1 cellular context compared by ENCODE assay signal in the genomic region with DNA sequence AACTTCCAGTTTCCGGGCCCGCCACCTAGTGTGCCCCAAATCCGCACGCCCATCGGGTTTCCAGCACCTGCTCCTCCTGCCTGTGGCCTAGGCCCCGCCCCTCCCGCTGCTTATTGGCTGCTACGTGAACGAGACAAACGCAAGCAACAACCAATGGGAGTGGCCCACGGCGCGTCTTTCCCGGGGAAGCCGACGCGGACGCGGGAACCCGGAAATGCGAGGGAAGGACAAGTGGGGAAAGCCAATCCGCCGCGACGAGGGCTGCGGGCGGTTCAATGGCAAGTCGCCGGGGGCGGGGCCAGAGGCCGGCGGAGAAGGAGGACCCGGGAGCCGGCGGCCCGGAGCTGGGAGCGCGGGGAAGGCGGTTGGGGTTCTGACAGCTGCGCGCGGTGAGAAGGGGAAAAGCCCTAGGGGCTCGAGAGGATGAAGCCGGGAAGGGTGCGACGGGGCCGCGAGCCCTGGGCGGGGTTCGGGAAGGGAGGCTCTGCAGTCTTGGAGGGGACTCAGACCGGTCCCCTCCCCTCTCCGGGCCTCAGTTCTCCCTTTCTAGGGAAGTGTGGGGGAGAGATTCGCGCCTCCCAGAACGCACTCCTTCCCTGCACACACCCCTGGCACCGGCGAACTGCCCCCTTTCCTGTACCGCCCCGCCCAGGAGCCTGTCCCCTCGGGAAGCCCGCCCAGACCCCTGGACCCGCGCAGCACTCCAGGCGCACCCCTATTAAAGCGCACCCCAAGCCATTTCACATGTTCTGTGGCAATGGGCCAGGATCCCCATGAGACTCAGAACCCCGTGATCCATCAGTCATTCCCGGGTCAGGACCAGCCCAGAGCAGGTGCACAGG.
TF ChIP-seq lines count a peak whose summit lies in the region.

A gene (plus strand): TSS at position 305 of the 842 bp plus-strand sequence. CDS start 1,696 bp downstream, outside the sequence.

TF ChIP-seq in K562, 482 proteins besides CTCF, POLR2A, EP300 and RAD21 (continued from another document and continues in another):
- TF ChIP-seq, protein P1, sequence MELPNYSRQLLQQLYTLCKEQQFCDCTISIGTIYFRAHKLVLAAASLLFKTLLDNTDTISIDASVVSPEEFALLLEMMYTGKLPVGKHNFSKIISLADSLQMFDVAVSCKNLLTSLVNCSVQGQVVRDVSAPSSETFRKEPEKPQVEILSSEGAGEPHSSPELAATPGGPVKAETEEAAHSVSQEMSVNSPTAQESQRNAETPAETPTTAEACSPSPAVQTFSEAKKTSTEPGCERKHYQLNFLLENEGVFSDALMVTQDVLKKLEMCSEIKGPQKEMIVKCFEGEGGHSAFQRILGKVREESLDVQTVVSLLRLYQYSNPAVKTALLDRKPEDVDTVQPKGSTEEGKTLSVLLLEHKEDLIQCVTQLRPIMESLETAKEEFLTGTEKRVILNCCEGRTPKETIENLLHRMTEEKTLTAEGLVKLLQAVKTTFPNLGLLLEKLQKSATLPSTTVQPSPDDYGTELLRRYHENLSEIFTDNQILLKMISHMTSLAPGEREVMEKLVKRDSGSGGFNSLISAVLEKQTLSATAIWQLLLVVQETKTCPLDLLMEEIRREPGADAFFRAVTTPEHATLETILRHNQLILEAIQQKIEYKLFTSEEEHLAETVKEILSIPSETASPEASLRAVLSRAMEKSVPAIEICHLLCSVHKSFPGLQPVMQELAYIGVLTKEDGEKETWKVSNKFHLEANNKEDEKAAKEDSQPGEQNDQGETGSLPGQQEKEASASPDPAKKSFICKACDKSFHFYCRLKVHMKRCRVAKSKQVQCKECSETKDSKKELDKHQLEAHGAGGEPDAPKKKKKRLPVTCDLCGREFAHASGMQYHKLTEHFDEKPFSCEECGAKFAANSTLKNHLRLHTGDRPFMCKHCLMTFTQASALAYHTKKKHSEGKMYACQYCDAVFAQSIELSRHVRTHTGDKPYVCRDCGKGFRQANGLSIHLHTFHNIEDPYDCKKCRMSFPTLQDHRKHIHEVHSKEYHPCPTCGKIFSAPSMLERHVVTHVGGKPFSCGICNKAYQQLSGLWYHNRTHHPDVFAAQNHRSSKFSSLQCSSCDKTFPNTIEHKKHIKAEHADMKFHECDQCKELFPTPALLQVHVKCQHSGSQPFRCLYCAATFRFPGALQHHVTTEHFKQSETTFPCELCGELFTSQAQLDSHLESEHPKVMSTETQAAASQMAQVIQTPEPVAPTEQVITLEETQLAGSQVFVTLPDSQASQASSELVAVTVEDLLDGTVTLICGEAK (IDR thresholded peaks at IDR 0.05) = peak; percentile 87
- TF ChIP-seq, protein P1 (CRISPR knock-in tag; IDR thresholded peaks at IDR 0.05) = no peak
- no peak for TF ChIP-seq TEAD4 (IDR thresholded peaks at IDR 0.05; ENCODE audit: low read length)
- no peak for TF ChIP-seq TEAD4 (CRISPR knock-in tag; IDR thresholded peaks at IDR 0.05; ENCODE audit: borderline replicate concordance)
- TF ChIP-seq, protein P2, sequence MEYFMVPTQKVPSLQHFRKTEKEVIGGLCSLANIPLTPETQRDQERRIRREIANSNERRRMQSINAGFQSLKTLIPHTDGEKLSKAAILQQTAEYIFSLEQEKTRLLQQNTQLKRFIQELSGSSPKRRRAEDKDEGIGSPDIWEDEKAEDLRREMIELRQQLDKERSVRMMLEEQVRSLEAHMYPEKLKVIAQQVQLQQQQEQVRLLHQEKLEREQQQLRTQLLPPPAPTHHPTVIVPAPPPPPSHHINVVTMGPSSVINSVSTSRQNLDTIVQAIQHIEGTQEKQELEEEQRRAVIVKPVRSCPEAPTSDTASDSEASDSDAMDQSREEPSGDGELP (CRISPR knock-in tag; IDR thresholded peaks at IDR 0.05; ENCODE audit: borderline replicate concordance) = peak; percentile 80; the same call in 1 of the 2 replicates
- TF ChIP-seq RB1 (IDR thresholded peaks at IDR 0.05; ENCODE audit: low read depth) = peak; percentile 29
- TF ChIP-seq DMBX1 (CRISPR knock-in tag; IDR thresholded peaks at IDR 0.05; ENCODE audit: borderline replicate concordance) = 0 out of 2 replicates have a peak, but pooled peaks have one; percentile 4
- TF ChIP-seq FOXK2 (conservative IDR thresholded peaks at IDR 0.05 in 1 of 2, IDR thresholded peaks at IDR 0.05 in 1 of 2; ENCODE audit: low read depth in 2 of 2) = peak in 1 of 2 experiments; percentile 74; a peak in 3 of 4 replicates
- TF ChIP-seq SAFB (IDR thresholded peaks at IDR 0.05; ENCODE audit: borderline replicate concordance, low read depth, low read length) = peak; percentile 33; the same call in 1 of the 2 replicates
- no peak for TF ChIP-seq ILF3 (IDR thresholded peaks at IDR 0.05; ENCODE audit: borderline replicate concordance)
- TF ChIP-seq CCNT2 (IDR thresholded peaks at IDR 0.05; ENCODE audit: borderline replicate concordance, extremely low read depth, insufficient read length, low read depth, low read length) = peak; percentile 1
- peak in 1 of 2 experiments; percentile 19; a peak in 1 of 4 replicates for TF ChIP-seq SRF (CRISPR knock-in tag; IDR thresholded peaks at IDR 0.05)
- no peak for TF ChIP-seq SMAD3 (CRISPR knock-in tag; conservative IDR thresholded peaks at IDR 0.05)
- TF ChIP-seq ELF1 (tag; IDR thresholded peaks at IDR 0.05) = peak; percentile 98
- TF ChIP-seq, protein P3, sequence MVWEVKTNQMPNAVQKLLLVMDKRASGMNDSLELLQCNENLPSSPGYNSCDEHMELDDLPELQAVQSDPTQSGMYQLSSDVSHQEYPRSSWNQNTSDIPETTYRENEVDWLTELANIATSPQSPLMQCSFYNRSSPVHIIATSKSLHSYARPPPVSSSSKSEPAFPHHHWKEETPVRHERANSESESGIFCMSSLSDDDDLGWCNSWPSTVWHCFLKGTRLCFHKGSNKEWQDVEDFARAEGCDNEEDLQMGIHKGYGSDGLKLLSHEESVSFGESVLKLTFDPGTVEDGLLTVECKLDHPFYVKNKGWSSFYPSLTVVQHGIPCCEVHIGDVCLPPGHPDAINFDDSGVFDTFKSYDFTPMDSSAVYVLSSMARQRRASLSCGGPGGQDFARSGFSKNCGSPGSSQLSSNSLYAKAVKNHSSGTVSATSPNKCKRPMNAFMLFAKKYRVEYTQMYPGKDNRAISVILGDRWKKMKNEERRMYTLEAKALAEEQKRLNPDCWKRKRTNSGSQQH (CRISPR knock-in tag; IDR thresholded peaks at IDR 0.05) = no peak
- no peak for TF ChIP-seq ZFP30 (CRISPR knock-in tag; IDR thresholded peaks at IDR 0.05; ENCODE audit: borderline replicate concordance)
- no peak for TF ChIP-seq TCF7 (IDR thresholded peaks at IDR 0.05; ENCODE audit: borderline replicate concordance)
- peak; percentile 20 for TF ChIP-seq HNRNPLL (IDR thresholded peaks at IDR 0.05; ENCODE audit: low read depth, low read length, poor library complexity, severe bottlenecking)
- TF ChIP-seq GABPA (tag; conservative IDR thresholded peaks at IDR 0.05; ENCODE audit: low read depth) = peak; percentile 90
- peak; percentile 56 for TF ChIP-seq ZFX (CRISPR knock-in tag; IDR thresholded peaks at IDR 0.05)
- no peak for TF ChIP-seq TAF15 (IDR thresholded peaks at IDR 0.05; ENCODE audit: low read depth, low read length)
- TF ChIP-seq SNIP1 (IDR thresholded peaks at IDR 0.05; ENCODE audit: low read depth) = no peak
- no peak for TF ChIP-seq ETV5 (CRISPR knock-in tag; IDR thresholded peaks at IDR 0.05; ENCODE audit: low read depth)
- TF ChIP-seq RBBP5 (IDR thresholded peaks at IDR 0.05; ENCODE audit: borderline replicate concordance, insufficient read depth, low read length, poor library complexity, severe bottlenecking) = peak; percentile 24
- TF ChIP-seq, protein P4, sequence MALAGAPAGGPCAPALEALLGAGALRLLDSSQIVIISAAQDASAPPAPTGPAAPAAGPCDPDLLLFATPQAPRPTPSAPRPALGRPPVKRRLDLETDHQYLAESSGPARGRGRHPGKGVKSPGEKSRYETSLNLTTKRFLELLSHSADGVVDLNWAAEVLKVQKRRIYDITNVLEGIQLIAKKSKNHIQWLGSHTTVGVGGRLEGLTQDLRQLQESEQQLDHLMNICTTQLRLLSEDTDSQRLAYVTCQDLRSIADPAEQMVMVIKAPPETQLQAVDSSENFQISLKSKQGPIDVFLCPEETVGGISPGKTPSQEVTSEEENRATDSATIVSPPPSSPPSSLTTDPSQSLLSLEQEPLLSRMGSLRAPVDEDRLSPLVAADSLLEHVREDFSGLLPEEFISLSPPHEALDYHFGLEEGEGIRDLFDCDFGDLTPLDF (CRISPR knock-in tag; IDR thresholded peaks at IDR 0.05) = peak; percentile 92
- TF ChIP-seq, protein P5, sequence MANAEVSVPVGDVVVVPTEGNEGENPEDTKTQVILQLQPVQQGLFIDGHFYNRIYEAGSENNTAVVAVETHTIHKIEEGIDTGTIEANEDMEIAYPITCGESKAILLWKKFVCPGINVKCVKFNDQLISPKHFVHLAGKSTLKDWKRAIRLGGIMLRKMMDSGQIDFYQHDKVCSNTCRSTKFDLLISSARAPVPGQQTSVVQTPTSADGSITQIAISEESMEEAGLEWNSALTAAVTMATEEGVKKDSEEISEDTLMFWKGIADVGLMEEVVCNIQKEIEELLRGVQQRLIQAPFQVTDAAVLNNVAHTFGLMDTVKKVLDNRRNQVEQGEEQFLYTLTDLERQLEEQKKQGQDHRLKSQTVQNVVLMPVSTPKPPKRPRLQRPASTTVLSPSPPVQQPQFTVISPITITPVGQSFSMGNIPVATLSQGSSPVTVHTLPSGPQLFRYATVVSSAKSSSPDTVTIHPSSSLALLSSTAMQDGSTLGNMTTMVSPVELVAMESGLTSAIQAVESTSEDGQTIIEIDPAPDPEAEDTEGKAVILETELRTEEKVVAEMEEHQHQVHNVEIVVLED (CRISPR knock-in tag; IDR thresholded peaks at IDR 0.05) = peak; percentile 62
- TF ChIP-seq FOXM1 (IDR thresholded peaks at IDR 0.05; ENCODE audit: low read depth) = peak; percentile 83
- TF ChIP-seq FOXM1 (CRISPR knock-in tag; IDR thresholded peaks at IDR 0.05; ENCODE audit: low read depth) = no peak
- no peak for TF ChIP-seq SRSF7 (optimal IDR thresholded peaks at IDR 0.05; ENCODE audit: low read depth, low read length)
- peak; percentile 62 for TF ChIP-seq POLR2H (tag; IDR thresholded peaks at IDR 0.05; ENCODE audit: low read depth)
- TF ChIP-seq CHD2 (IDR thresholded peaks at IDR 0.05; ENCODE audit: low read depth, low read length) = peak; percentile 78
- peak; percentile 53; the same call in 1 of the 2 replicates for TF ChIP-seq PML (IDR thresholded peaks at IDR 0.05; ENCODE audit: low read length)
- TF ChIP-seq ZBTB1 (CRISPR knock-in tag; IDR thresholded peaks at IDR 0.05; ENCODE audit: borderline replicate concordance, low read depth) = no peak
- TF ChIP-seq, protein P6, sequence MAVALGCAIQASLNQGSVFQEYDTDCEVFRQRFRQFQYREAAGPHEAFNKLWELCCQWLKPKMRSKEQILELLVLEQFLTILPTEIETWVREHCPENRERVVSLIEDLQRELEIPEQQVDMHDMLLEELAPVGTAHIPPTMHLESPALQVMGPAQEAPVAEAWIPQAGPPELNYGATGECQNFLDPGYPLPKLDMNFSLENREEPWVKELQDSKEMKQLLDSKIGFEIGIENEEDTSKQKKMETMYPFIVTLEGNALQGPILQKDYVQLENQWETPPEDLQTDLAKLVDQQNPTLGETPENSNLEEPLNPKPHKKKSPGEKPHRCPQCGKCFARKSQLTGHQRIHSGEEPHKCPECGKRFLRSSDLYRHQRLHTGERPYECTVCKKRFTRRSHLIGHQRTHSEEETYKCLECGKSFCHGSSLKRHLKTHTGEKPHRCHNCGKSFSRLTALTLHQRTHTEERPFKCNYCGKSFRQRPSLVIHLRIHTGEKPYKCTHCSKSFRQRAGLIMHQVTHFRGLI (CRISPR knock-in tag; IDR thresholded peaks at IDR 0.05) = no peak
- peak; percentile 41; the same call in 1 of the 2 replicates for TF ChIP-seq HCFC1 (IDR thresholded peaks at IDR 0.05; ENCODE audit: low read depth, low read length)
- TF ChIP-seq L3MBTL2 (IDR thresholded peaks at IDR 0.05) = peak; percentile 96
- TF ChIP-seq ILK (tag; IDR thresholded peaks at IDR 0.05; ENCODE audit: borderline replicate concordance, low read depth) = no peak
- peak; percentile 94 for TF ChIP-seq RBM25 (IDR thresholded peaks at IDR 0.05; ENCODE audit: low read depth, low read length, severe bottlenecking)
- peak; percentile 82; the same call in 1 of the 2 replicates for TF ChIP-seq MTA3 (IDR thresholded peaks at IDR 0.05; ENCODE audit: borderline replicate concordance)
- TF ChIP-seq, protein P7, sequence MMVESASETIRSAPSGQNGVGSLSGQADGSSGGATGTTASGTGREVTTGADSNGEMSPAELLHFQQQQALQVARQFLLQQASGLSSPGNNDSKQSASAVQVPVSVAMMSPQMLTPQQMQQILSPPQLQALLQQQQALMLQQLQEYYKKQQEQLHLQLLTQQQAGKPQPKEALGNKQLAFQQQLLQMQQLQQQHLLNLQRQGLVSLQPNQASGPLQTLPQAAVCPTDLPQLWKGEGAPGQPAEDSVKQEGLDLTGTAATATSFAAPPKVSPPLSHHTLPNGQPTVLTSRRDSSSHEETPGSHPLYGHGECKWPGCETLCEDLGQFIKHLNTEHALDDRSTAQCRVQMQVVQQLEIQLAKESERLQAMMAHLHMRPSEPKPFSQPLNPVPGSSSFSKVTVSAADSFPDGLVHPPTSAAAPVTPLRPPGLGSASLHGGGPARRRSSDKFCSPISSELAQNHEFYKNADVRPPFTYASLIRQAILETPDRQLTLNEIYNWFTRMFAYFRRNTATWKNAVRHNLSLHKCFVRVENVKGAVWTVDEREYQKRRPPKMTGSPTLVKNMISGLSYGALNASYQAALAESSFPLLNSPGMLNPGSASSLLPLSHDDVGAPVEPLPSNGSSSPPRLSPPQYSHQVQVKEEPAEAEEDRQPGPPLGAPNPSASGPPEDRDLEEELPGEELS (CRISPR knock-in tag; IDR thresholded peaks at IDR 0.05; ENCODE audit: borderline replicate concordance) = peak; percentile 94
- TF ChIP-seq ELF4 (CRISPR knock-in tag; IDR thresholded peaks at IDR 0.05) = peak; percentile 96
- no peak for TF ChIP-seq STAT5B (CRISPR knock-in tag; IDR thresholded peaks at IDR 0.05)
